9 cellular contexts compared by ENCODE assay signal in the genomic region with DNA sequence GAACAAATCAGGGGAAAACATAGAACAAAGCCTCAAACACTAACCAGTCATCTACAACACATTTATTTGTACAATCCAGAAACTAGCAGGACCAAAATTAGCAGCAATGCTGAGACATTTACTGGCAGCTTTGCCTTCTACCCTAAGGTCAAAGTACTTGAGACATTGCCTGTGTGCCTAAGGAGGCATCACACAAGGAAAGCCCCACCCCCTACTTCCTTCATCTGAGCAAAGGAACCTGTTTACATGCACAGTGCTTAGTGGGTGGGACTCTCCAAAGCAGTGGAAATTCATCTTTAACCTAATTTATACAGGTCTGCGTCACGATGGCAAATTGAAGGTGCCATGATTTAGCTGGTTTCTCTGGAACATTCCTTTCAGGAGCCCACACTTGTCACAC. TPM values are rescaled to one million over a fixed set of nuclear protein-coding genes. Genes with fewer than 3 reads are reported as not detected.
"Had no signal": no experiment of that assay in that cellular context is flagged by ENCODE, and none has a peak within 500 bp of the region (broad histone marks: within the 10 kb centered on the region; RNA-seq: fewer than 3 reads in every experiment).

No MANE protein-coding gene starts in this region.

RNA-seq across cellular contexts. Expression of a gene that starts 2.8 kb away (rescaled TPM):
- total RNA-seq: LHCN-M2, MCF 10A, NCI-H460, OCI-LY7, PC-9, Right ventricle myocardium inferior, RPMI7951, SJCRH30, SK-MEL-5 had no signal

RNA-seq across cellular contexts. Expression of a gene that starts 51.2 kb away (rescaled TPM):
- total RNA-seq: LHCN-M2, MCF 10A, NCI-H460, OCI-LY7, PC-9, Right ventricle myocardium inferior, SJCRH30, SK-MEL-5 had no signal
